In genomic region chr19:55283548-55284393, GRCh38 we compare ENCODE assay signal across 8 cellular contexts. TPM values are rescaled to one million over a fixed set of nuclear protein-coding genes. Genes with fewer than 3 reads are reported as not detected.
DNase-seq lines count a peak whose midpoint lies in the region; ATAC-seq and TF ChIP-seq lines count a peak whose summit lies in the region.

BRSK1 (plus strand) TSS chr19:55283997; CDS start chr19:55284443, 446 bp downstream.

- peaks cover 28% of the 10 kb centered on the region for H3K4me1 ChIP-seq in suprapubic skin

- no peak within 1 kb of the TSS for H3K27ac Mint-ChIP-seq in activated B cell treated with CpG ODN at 0.5 μM for 24 hours

- DNase-seq in BJ (ENCODE audit: low read depth) (no peak), NCI-H1105 (lab: John Stamatoyannopoulos, UW) (peak; percentile 89), activated B cell treated with CpG ODN at 0.5 μM for 24 hours (no peak), dorsolateral prefrontal cortex (peak; percentile 73 to 90 (median 85)), midbrain (lab: John Stamatoyannopoulos, UW) (peak; percentile 83), suprapubic skin (ENCODE audit: low spot score in 2 of 2) (no peak)

- peak within 1 kb of the TSS; percentile 29 to 99 (median 97) for H3K27ac ChIP-seq in dorsolateral prefrontal cortex
- H3K27ac ChIP-seq in suprapubic skin, result peak within 1 kb of the TSS; percentile 41

- no peak for TF ChIP-seq EP300 in suprapubic skin (IDR thresholded peaks at IDR 0.05)

- CTCF ChIA-PET in BJ (lab: Yijun Ruan, JAX), result interaction anchor here (1.2 to 1.3 kb wide), 3 partner anchors 8 to 123 kb away, joined by 3 to 5 read pairs (median 3); no protein-coding TSS in a partner anchor
- CTCF ChIA-PET in activated B cell treated with CpG ODN at 0.5 μM for 24 hours (lab: Charles Lee), result no interaction called here

- TF ChIP-seq CTCF in BJ (IDR thresholded peaks at IDR 0.05; ENCODE audit: insufficient read depth, low read depth, low read length) (no peak), activated B cell treated with CpG ODN at 0.5 μM for 24 hours (IDR thresholded peaks at IDR 0.05) (no peak), dorsolateral prefrontal cortex (IDR thresholded peaks at IDR 0.05 in 54 of 56, conservative IDR thresholded peaks at IDR 0.05 in 2 of 56; ENCODE audit: low read depth in 1 of 56, partially characterized antibody in 56 of 56) (no peak), suprapubic skin (IDR thresholded peaks at IDR 0.05) (no peak)

- peaks cover 4% of the 10 kb centered on the region for H3K36me3 Mint-ChIP-seq in activated B cell treated with CpG ODN at 0.5 μM for 24 hours (ENCODE audit: low read depth)

- H3K9me3 ChIP-seq in suprapubic skin, result no peaks in the 10 kb centered on the region

- H3K36me3 ChIP-seq in BJ (ENCODE audit: control insufficient read depth, insufficient read depth, low read length) (peaks cover 3% of the 10 kb centered on the region), suprapubic skin (no peaks in the 10 kb centered on the region)

- peak within 1 kb of the TSS; percentile 57 for H3K4me3 ChIP-seq in BJ (ENCODE audit: low read depth, low read length)
- peak within 1 kb of the TSS; percentile 29 to 83 (median 68) for H3K4me3 ChIP-seq in dorsolateral prefrontal cortex
- H3K4me3 ChIP-seq in suprapubic skin, result peak within 1 kb of the TSS; percentile 50

- ATAC-seq in activated B cell treated with CpG ODN at 0.5 μM for 24 hours (ENCODE audit: low read depth), result no peak
- ATAC-seq in HG02798 (IDR thresholded peaks at IDR 0.05; ENCODE audit: poor library complexity, unreplicated experiment), result no peak
- ATAC-seq in HG02759 (IDR thresholded peaks at IDR 0.05; ENCODE audit: unreplicated experiment), result no peak

- H3K4me1 Mint-ChIP-seq in activated B cell treated with CpG ODN at 0.5 μM for 24 hours, result peaks cover 38% of the 10 kb centered on the region

- no peaks in the 10 kb centered on the region for H3K9me3 Mint-ChIP-seq in activated B cell treated with CpG ODN at 0.5 μM for 24 hours

- no peaks in the 10 kb centered on the region for H3K27me3 ChIP-seq in BJ (ENCODE audit: control insufficient read depth, insufficient read depth, low read length)
- no peaks in the 10 kb centered on the region for H3K27me3 ChIP-seq in dorsolateral prefrontal cortex
- peaks cover 22% of the 10 kb centered on the region for H3K27me3 ChIP-seq in suprapubic skin

- POLR2A ChIA-PET in BJ (lab: Charles Lee), result no interaction called here
- POLR2A ChIA-PET in activated B cell treated with CpG ODN at 0.5 μM for 24 hours (lab: Charles Lee), result interaction anchor here (1.1 to 11.6 kb wide), 2 partner anchors 18 to 27 kb away, joined by 3 to 277 read pairs; partner anchors contain the start of gene PPP6R1

- intact Hi-C loops in activated B cell treated with CpG ODN at 0.5 μM for 24 hours (cut with micrococcal nuclease), result no loop called here
- intact Hi-C loops in dorsolateral prefrontal cortex (cut with DNase I), result loop anchor here in 1 of 2 donors (1.0 kb wide), 1 partner anchor 24 kb away; the partner anchor contains the start of gene PPP6R1

- no peak for TF ChIP-seq POLR2A in suprapubic skin (IDR thresholded peaks at IDR 0.05)

- H3K27me3 Mint-ChIP-seq in activated B cell treated with CpG ODN at 0.5 μM for 24 hours, result peaks cover 4% of the 10 kb centered on the region

- WGBS in suprapubic skin, result 15% methylated on average over 12 of the region's 47 CpGs

- peak within 1 kb of the TSS; percentile 56 for H3K4me3 Mint-ChIP-seq in activated B cell treated with CpG ODN at 0.5 μM for 24 hours

RNA-seq across cellular contexts. Expression of gene BRSK1, which starts in this region (rescaled TPM):
- 10.6 and 12.8 TPM in 2 replicates for polyA plus RNA-seq in BJ (2011; rRNA removed)
- polyA minus RNA-seq in BJ (2011; rRNA and poly(A)+ RNA removed), result 2.1 and 4.7 TPM in 2 replicates
- 1.3 and 2.7 TPM in 2 replicates for total RNA-seq in activated B cell treated with CpG ODN at 0.5 μM for 24 hours
- total RNA-seq in dorsolateral prefrontal cortex, result 100 to 1,000 TPM; 186 to 446 (median 306) TPM
- total RNA-seq in suprapubic skin, result 1 to 10 TPM in 3 of 4 donors, under 1 TPM in 1; 0.68 to 2.3 (median 1.6) TPM

Comparison
In these comparisons a context has a peak if more than half of its experiments do, and no peak if none do; other contexts are left out.
1. RNA of gene BRSK1 (total RNA-seq): 186 to 446 TPM in dorsolateral prefrontal cortex; 1.3 to 2.7 TPM in activated B cell treated with CpG ODN at 0.5 μM for 24 hours and 0.68 to 2.3 TPM in suprapubic skin; every median in the first group is over 10 times any median in the second.
2. DNase-seq: peak in NCI-H1105 (single experiment), dorsolateral prefrontal cortex (10 of 10) and midbrain (single experiment); none in BJ (single experiment), activated B cell treated with CpG ODN at 0.5 μM for 24 hours (single experiment) and suprapubic skin (0 of 2).
3. Peak in every context shown above with its lines, with median percentiles within 50 percentile points of each other: H3K4me3 ChIP-seq.